In genomic region chr16:88624481-88624880, GRCh38 we compare ENCODE assay signal across 1 cellular context.
TF ChIP-seq lines count a peak whose summit lies in the region.

No MANE protein-coding gene starts in this region.

TF ChIP-seq in H1, 55 proteins besides CTCF, POLR2A, EP300 and RAD21:
- TF ChIP-seq TBP (IDR thresholded peaks at IDR 0.05; ENCODE audit: low read depth, low read length) (no peak), PHF8 (conservative IDR thresholded peaks at IDR 0.05; ENCODE audit: low read depth, low read length) (no peak), RFX5 (IDR thresholded peaks at IDR 0.05; ENCODE audit: borderline replicate concordance, low read depth, low read length) (no peak), TAF1 (IDR thresholded peaks at IDR 0.05; ENCODE audit: low read depth, low read length) (no peak), KDM1A (IDR thresholded peaks at IDR 0.05; ENCODE audit: borderline replicate concordance, low read length) (no peak), RBBP5 (IDR thresholded peaks at IDR 0.05; ENCODE audit: borderline replicate concordance, low read depth, low read length) (no peak), RXRA (IDR thresholded peaks at IDR 0.05; ENCODE audit: insufficient read depth, low read depth, low read length) (no peak), FOSL1 (IDR thresholded peaks at IDR 0.05; ENCODE audit: insufficient read depth, low read depth, low read length) (no peak), TCF12 (IDR thresholded peaks at IDR 0.05; ENCODE audit: low read depth, low read length) (no peak), SUZ12 (IDR thresholded peaks at IDR 0.05; ENCODE audit: low read length) (no peak), E2F6 (IDR thresholded peaks at IDR 0.05) (no peak), RNF2 (IDR thresholded peaks at IDR 0.05; ENCODE audit: borderline replicate concordance, low read depth, low read length, missing control alignments, poor library complexity, severe bottlenecking) (no peak), HDAC6 (IDR thresholded peaks at IDR 0.05; ENCODE audit: low read depth, low read length) (no peak), SIN3A (conservative IDR thresholded peaks at IDR 0.05 in 1 of 2, IDR thresholded peaks at IDR 0.05 in 1 of 2; ENCODE audit: low read depth in 1 of 2, low read length in 2 of 2) (no peak), KDM5A (IDR thresholded peaks at IDR 0.05; ENCODE audit: low read length) (no peak), CHD1 (IDR thresholded peaks at IDR 0.05; ENCODE audit: low read depth, low read length) (no peak), BACH1 (IDR thresholded peaks at IDR 0.05; ENCODE audit: low read length) (no peak), ATF3 (IDR thresholded peaks at IDR 0.05; ENCODE audit: insufficient read depth, low read depth, low read length) (no peak), EZH2 (IDR thresholded peaks at IDR 0.05; ENCODE audit: low read depth, low read length, severe bottlenecking) (no peak), CHD7 (IDR thresholded peaks at IDR 0.05; ENCODE audit: insufficient replicate concordance, low read length) (no peak)
